In genomic region chr15:98085003-98085639, GRCh38 we compare ENCODE assay signal across 8 cellular contexts.
DNase-seq lines count a peak whose midpoint lies in the region; ATAC-seq, FAIRE-seq and TF ChIP-seq lines count a peak whose summit lies in the region.

No MANE protein-coding gene starts in this region.

- 0 to 3% (median 0%) methylated on average over 2 of the region's 2 CpGs for WGBS in stomach, 5 donors

- TF ChIP-seq EP300 in stomach (IDR thresholded peaks at IDR 0.05) = no peak

- H3K9me3 ChIP-seq in stomach = peaks cover 0 to 9% (median 4%) of the 10 kb centered on the region in 4 donors

- no peak overlapping the region for H3K27ac ChIP-seq in stomach

- H3K27me3 ChIP-seq in stomach = no peaks in the 10 kb centered on the region

- no peak for ATAC-seq in GM21447 (IDR thresholded peaks at IDR 0.05; ENCODE audit: unreplicated experiment)

- H3K4me1 ChIP-seq in stomach = no peaks in the 10 kb centered on the region

- no peaks in the 10 kb centered on the region for H3K36me3 ChIP-seq in stomach

- intact Hi-C loops in stomach (cut with DNase I; ENCODE audit: low total_unique reads) = no loop called here
- intact Hi-C loops in posterior vena cava (cut with DNase I) = loop anchor here in 1 of 2 donors (5.0 kb wide), 1 partner anchor 183 kb away; no protein-coding TSS in a partner anchor

- H3K4me3 ChIP-seq in stomach = no peak overlapping the region

- TF ChIP-seq CTCF in D721Med (IDR thresholded peaks at IDR 0.05; ENCODE audit: insufficient read depth, missing control alignments) (peak; percentile 64), stomach (IDR thresholded peaks at IDR 0.05) (peak in 5 of 7 experiments; percentile 52 to 76 (median 66))

- no peak for TF ChIP-seq POLR2A in stomach (IDR thresholded peaks at IDR 0.05)

- FAIRE-seq in D721Med (lab: Jason Lieb, UNC) = no peak

- no peak for DNase-seq in D721Med (ENCODE audit: insufficient read length, low spot score)
- DNase-seq in HCEC 1CT = peak; percentile 22
- DNase-seq in NCI-H748 (lab: John Stamatoyannopoulos, UW; ENCODE audit: unreplicated experiment) = peak; percentile 42
- DNase-seq in amniotic stem cell (lab: John Stamatoyannopoulos, UW) = peak; percentile 24
- DNase-seq in inferior parietal cortex (ENCODE audit: extremely low spot score) = peak; percentile 86
- peak; percentile 47 for DNase-seq in stomach
- no peak for DNase-seq in posterior vena cava (ENCODE audit: low spot score)

Comparison
In these comparisons a context has a peak if more than half of its experiments do, and no peak if none do; other contexts are left out.
1. DNase-seq: peak in HCEC 1CT (single experiment), NCI-H748 (single experiment), amniotic stem cell (single experiment), inferior parietal cortex (single experiment) and stomach (single experiment); none in D721Med (single experiment) and posterior vena cava (single experiment).